In the genomic region with DNA sequence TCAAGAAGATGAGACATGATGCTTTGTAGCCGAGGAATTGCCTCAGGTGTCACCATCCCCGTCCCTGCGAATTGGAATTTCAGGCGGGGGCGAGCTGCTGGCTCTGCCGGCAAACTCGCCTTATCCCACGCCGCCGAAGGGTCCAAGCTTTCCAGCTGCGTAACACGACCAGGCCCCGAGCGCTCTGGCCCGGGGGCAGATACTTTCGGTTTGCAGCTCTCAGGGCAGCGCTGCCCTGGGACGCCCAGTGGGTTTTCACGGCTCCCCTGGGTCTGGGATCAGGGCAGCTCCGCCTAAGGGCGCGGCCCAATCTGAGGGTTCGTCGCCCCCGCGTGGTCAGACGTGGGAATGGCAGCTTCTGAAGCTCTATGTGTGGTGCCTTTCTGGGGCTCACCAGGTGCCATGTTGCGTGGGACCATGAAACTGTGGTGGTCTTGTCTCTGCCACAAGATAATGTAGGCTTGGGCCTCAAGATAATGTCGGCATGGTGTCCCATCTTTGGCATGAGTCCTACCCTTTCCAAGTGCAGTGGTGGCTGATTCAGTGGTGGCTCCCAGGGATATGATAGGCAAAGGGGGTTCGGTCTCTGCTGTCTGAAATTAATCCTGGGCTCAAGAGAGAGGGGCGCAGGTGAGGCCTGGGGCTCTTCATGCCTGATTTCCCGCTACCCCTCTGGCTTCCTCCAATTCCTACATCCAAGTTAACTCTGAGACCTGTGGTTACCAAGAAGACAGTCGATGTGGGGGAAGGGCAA, we compare ENCODE assay signal across 8 cellular contexts. TPM values are rescaled to one million over a fixed set of nuclear protein-coding genes. Genes with fewer than 3 reads are reported as not detected.
DNase-seq lines count a peak whose midpoint lies in the region; ATAC-seq and TF ChIP-seq lines count a peak whose summit lies in the region.

No MANE protein-coding gene starts in this region.

- H3K9me3 ChIP-seq in HAP-1: no peaks in the 10 kb centered on the region
- no peaks in the 10 kb centered on the region for H3K9me3 ChIP-seq in prostate gland
- H3K9me3 ChIP-seq in upper lobe of right lung: no peaks in the 10 kb centered on the region

- H3K36me3 ChIP-seq in HAP-1 (replicated peaks) (0 out of 2 replicates have a peak, but pooled peaks cover 2% of the 10 kb centered on the region), prostate gland (no peaks in the 10 kb centered on the region), upper lobe of right lung (no peaks in the 10 kb centered on the region)

- intact Hi-C loops in left ventricle myocardium superior (cut with micrococcal nuclease) (loop anchor here (5.0 to 10.0 kb wide), 2 partner anchors 62 to 115 kb away; a partner anchor contains a TSS), prostate gland (cut with DNase I) (loop anchor here (1.0 to 10.0 kb wide), 4 partner anchors 35 to 338 kb away; no protein-coding TSS in a partner anchor), upper lobe of right lung (cut with DNase I) (loop anchor here (5.0 to 10.0 kb wide), 2 partner anchors 72 to 115 kb away; a partner anchor contains a TSS)

- H3K27ac ChIP-seq in prostate gland (peak overlapping the region; percentile 48 to 75), upper lobe of right lung (peak overlapping the region; percentile 75)

- ATAC-seq in left ventricle myocardium superior (peak; percentile 94), upper lobe of right lung (peak; percentile 100)

- no peak for TF ChIP-seq POLR2A in prostate gland (IDR thresholded peaks at IDR 0.05)

- in situ Hi-C loops in HAP-1 (cut with MboI; ENCODE audit: low sequenced_read_pairs): loop anchor here (5.0 to 10.0 kb wide), 2 partner anchors 65 to 122 kb away; no protein-coding TSS in a partner anchor

- peaks cover 6% of the 10 kb centered on the region; the same call in 1 of the 2 replicates for H3K4me1 ChIP-seq in HAP-1
- no peaks in the 10 kb centered on the region for H3K4me1 ChIP-seq in prostate gland (replicated peaks)
- no peaks in the 10 kb centered on the region for H3K4me1 ChIP-seq in upper lobe of right lung

- H3K27me3 ChIP-seq in HAP-1 (ENCODE audit: low read depth) (no peaks in the 10 kb centered on the region; the same call in 1 of the 2 replicates), prostate gland (replicated peaks; ENCODE audit: insufficient read depth) (no peaks in the 10 kb centered on the region), upper lobe of right lung (no peaks in the 10 kb centered on the region)

- TF ChIP-seq CTCF in prostate gland (IDR thresholded peaks at IDR 0.05): peak; percentile 85 to 97 (median 95)
- peak; percentile 94 for TF ChIP-seq CTCF in upper lobe of right lung (IDR thresholded peaks at IDR 0.05)

- H3K4me3 ChIP-seq in HAP-1: peak overlapping the region; percentile 39
- H3K4me3 ChIP-seq in prostate gland: peak overlapping the region; percentile 38 to 49
- H3K4me3 ChIP-seq in upper lobe of right lung: peak overlapping the region; percentile 57

- DNase-seq in EH (ENCODE audit: low read depth) (peak; percentile 87), HAP-1 (ENCODE audit: low spot score in 2 of 2) (peak; percentile 68 to 93), NCI-H1048 (lab: John Stamatoyannopoulos, UW) (peak; percentile 61), T-helper 1 cell (peak; percentile 67 to 84 (median 77)), amniotic stem cell (lab: John Stamatoyannopoulos, UW) (peak; percentile 58), left ventricle myocardium superior (peak; percentile 94), prostate gland (ENCODE audit: low spot score) (peak; percentile 79), upper lobe of right lung (peak; percentile 95)

- 10% methylated on average over 32 of the region's 33 CpGs for WGBS in prostate gland

RNA-seq across cellular contexts. Expression of a gene that starts 21.0 kb away (rescaled TPM):
- total RNA-seq in left ventricle myocardium superior (115 TPM), prostate gland (100 to 1,000 TPM in 1 of 2 donors, 10 to 100 TPM in 1; 91.8 to 136 TPM), upper lobe of right lung (66.3 TPM)

RNA-seq across cellular contexts. Expression of a gene that starts 28.8 kb away (rescaled TPM):
- total RNA-seq in left ventricle myocardium superior (339 TPM), prostate gland (10 to 100 TPM; 33.7 to 34.4 TPM), upper lobe of right lung (66.2 TPM)

RNA-seq across cellular contexts. Expression of a gene that starts 32.6 kb away (rescaled TPM):
- total RNA-seq in left ventricle myocardium superior (1.4 TPM), prostate gland (100 to 1,000 TPM in 1 of 2 donors, 10 to 100 TPM in 1; 100.0 to 122 TPM), upper lobe of right lung (113 TPM)

RNA-seq across cellular contexts. Expression of a gene that starts 58.8 kb away (rescaled TPM):
- total RNA-seq in left ventricle myocardium superior: 2.1 TPM
- under 1 TPM in 1 of 2 donors, not detected in 1; 0.51 TPM for total RNA-seq in prostate gland
- total RNA-seq in upper lobe of right lung: not detected

Comparison
In these comparisons a context has a peak if more than half of its experiments do, and no peak if none do; other contexts are left out.
1. Peak in every context shown above with its lines: DNase-seq, ATAC-seq, H3K4me3 ChIP-seq and H3K27ac ChIP-seq.
2. RNA of a gene that starts 32.6 kb away (total RNA-seq): 100.0 to 122 TPM in prostate gland and 113 TPM in upper lobe of right lung (single experiment); 1.4 TPM in left ventricle myocardium superior (single experiment); every median in the first group is over 10 times any median in the second.